Comparison of ENCODE assay signal across 16 cellular contexts in the genomic region with DNA sequence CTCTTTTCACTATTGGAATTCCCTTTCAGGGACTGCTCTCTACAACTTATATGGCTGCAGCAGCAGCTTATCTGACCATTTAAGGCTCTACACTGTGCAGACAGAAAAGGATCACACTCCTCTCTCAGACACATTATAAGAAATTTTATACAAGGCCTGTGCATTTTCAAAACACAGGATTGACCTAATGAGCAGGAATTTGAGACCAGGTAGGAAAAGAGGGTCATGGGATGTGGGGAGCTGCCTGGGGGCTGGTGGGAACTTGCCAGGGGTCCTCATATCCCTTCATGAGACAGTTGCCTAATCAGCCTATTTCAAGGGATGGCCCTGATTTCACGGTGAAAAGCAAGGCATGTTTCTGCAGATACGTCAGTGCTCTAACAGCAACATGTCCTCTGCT.
"Had no signal": no experiment of that assay in that cellular context is flagged by ENCODE, and none has a peak within 500 bp of the region (broad histone marks: within the 10 kb centered on the region; RNA-seq: fewer than 3 reads in every experiment).

No MANE protein-coding gene starts in this region.

- H3K9me3 ChIP-seq: right lobe of liver, spleen had no signal

- H3K36me3 ChIP-seq: spleen had no signal

- DNase-seq: activated B cell treated with CpG ODN at 0.5 μM for 24 hours; activated CD4-positive, alpha-beta T cell treated with anti-CD3 and anti-CD28 coated beads, Interleukin-2, amount 10 ng/mL, durations not matched to agents 7 days and 5 days; activated CD8-positive, alpha-beta memory T cell treated with anti-CD3 and anti-CD28 coated beads for 24 hours; activated naive CD4-positive, alpha-beta T cell treated with anti-CD3 and anti-CD28 coated beads for 36 hours; activated T-cell treated with anti-CD3 and anti-CD28 coated beads for 4 hours; cerebellar nuclear complex; foreskin melanocyte; kidney; naive B cell; posterior cingulate gyrus; right lobe of liver; spleen; stimulated activated CD4-positive, alpha-beta T cell treated with anti-CD3 and anti-CD28 coated beads, Interleukin-1b, Interleukin-23, amount 100 ng/mL, for 48 hours had no signal

- H3K4me3 ChIP-seq: right lobe of liver, spleen had no signal

- H3K9me3 Mint-ChIP-seq: activated B cell treated with CpG ODN at 0.5 μM for 24 hours; activated CD4-positive, alpha-beta T cell treated with anti-CD3 and anti-CD28 coated beads, Interleukin-2, amount 10 ng/mL, durations not matched to agents 7 days and 5 days; activated naive CD4-positive, alpha-beta T cell treated with anti-CD3 and anti-CD28 coated beads for 36 hours; activated T-helper 17 cell treated with anti-CD3 and anti-CD28 coated beads, Interleukin-2, amount 50 U/mL, for 72 hours; stimulated activated memory B cell treated with anti-CD40 and anti-IgM and Interleukin-4, amounts not matched to agents 10 μg/mL and 1 μg/mL and 100 μg/mL, for 72 hours; T-helper 1 cell treated with Interleukin-12 subunit alpha and Interleukin-12 subunit beta and Interleukin-4 antibody, amounts not matched to agents 30 μg/mL and 1 μg/mL, for 36 hours had no signal

- H3K36me3 Mint-ChIP-seq: naive B cell; stimulated activated memory B cell treated with anti-CD40 and anti-IgM and Interleukin-4, amounts not matched to agents 10 μg/mL and 1 μg/mL and 100 μg/mL, for 72 hours had no signal

- ATAC-seq: activated T-helper 17 cell treated with anti-CD3 and anti-CD28 coated beads, Interleukin-2, amount 50 U/mL, for 72 hours; right lobe of liver had no signal

- H3K27ac Mint-ChIP-seq: activated B cell treated with CpG ODN at 0.5 μM for 24 hours; activated CD4-positive, alpha-beta T cell treated with anti-CD3 and anti-CD28 coated beads, Interleukin-2, amount 10 ng/mL, durations not matched to agents 7 days and 5 days; activated naive CD4-positive, alpha-beta T cell treated with anti-CD3 and anti-CD28 coated beads for 36 hours; activated T-helper 17 cell treated with anti-CD3 and anti-CD28 coated beads, Interleukin-2, amount 50 U/mL, for 72 hours; naive B cell; T-helper 1 cell treated with Interleukin-12 subunit alpha and Interleukin-12 subunit beta and Interleukin-4 antibody, amounts not matched to agents 30 μg/mL and 1 μg/mL, for 36 hours had no signal

- H3K4me3 Mint-ChIP-seq: activated B cell treated with CpG ODN at 0.5 μM for 24 hours; activated CD4-positive, alpha-beta T cell treated with anti-CD3 and anti-CD28 coated beads, Interleukin-2, amount 10 ng/mL, durations not matched to agents 7 days and 5 days; activated naive CD4-positive, alpha-beta T cell treated with anti-CD3 and anti-CD28 coated beads for 36 hours; activated T-helper 17 cell treated with anti-CD3 and anti-CD28 coated beads, Interleukin-2, amount 50 U/mL, for 72 hours; naive B cell; stimulated activated memory B cell treated with anti-CD40 and anti-IgM and Interleukin-4, amounts not matched to agents 10 μg/mL and 1 μg/mL and 100 μg/mL, for 72 hours; T-helper 1 cell treated with Interleukin-12 subunit alpha and Interleukin-12 subunit beta and Interleukin-4 antibody, amounts not matched to agents 30 μg/mL and 1 μg/mL, for 36 hours had no signal

- H3K27me3 ChIP-seq: right lobe of liver, spleen had no signal

- H3K4me1 Mint-ChIP-seq: activated CD4-positive, alpha-beta T cell treated with anti-CD3 and anti-CD28 coated beads, Interleukin-2, amount 10 ng/mL, durations not matched to agents 7 days and 5 days; activated T-helper 17 cell treated with anti-CD3 and anti-CD28 coated beads, Interleukin-2, amount 50 U/mL, for 72 hours; naive B cell had no signal
